In genomic region chr14:63852817-63853730, GRCh38 we compare ENCODE assay signal across 8 cellular contexts. TPM values are rescaled to one million over a fixed set of nuclear protein-coding genes. Genes with fewer than 3 reads are reported as not detected.
DNase-seq lines count a peak whose midpoint lies in the region; ATAC-seq and TF ChIP-seq lines count a peak whose summit lies in the region.

Gene SYNE2, plus strand, starts transcription at chr14:63853004. Its CDS starts 56,145 bp downstream, at chr14:63909149.

- H4K20me1 ChIP-seq in KMS-11 (ENCODE audit: insufficient read depth): no peaks in the 10 kb centered on the region

- no peaks in the 10 kb centered on the region for H3K9me3 ChIP-seq in upper lobe of left lung

- intact Hi-C loops in cardiac septum (cut with DNase I): loop anchor here (5.0 to 10.0 kb wide), 2 partner anchors 39 to 132 kb away; no protein-coding TSS in a partner anchor
- intact Hi-C loops in posterior vena cava (cut with DNase I): loop anchor here in 1 of 2 donors (5.0 kb wide), 1 partner anchor 39 kb away; no protein-coding TSS in a partner anchor

- ATAC-seq in GM21717 (IDR thresholded peaks at IDR 0.05; ENCODE audit: unreplicated experiment) (peak; percentile 77), upper lobe of left lung (ENCODE audit: low FRiP score in 2 of 2) (peak; percentile 89 to 96)

- 0 out of 2 replicates have a peak, but pooled peaks cover 6% of the 10 kb centered on the region for H3K79me2 ChIP-seq in KMS-11 (ENCODE audit: insufficient read depth, low read depth)

- no peaks in the 10 kb centered on the region for H3K27me3 ChIP-seq in KMS-11 (ENCODE audit: insufficient read depth, low read depth)
- peaks cover 0 to 8% (median 0%) of the 10 kb centered on the region in 4 donors for H3K27me3 ChIP-seq in upper lobe of left lung

- DNase-seq in ELR (ENCODE audit: low read depth) (peak; percentile 79), SW 1271 (lab: John Stamatoyannopoulos, UW) (peak; percentile 30 to 65), cardiac septum (ENCODE audit: low spot score) (peak; percentile 84), posterior vena cava (ENCODE audit: low spot score) (peak; percentile 91), upper lobe of left lung (peak; percentile 76 to 96)
- peak; percentile 67 for DNase-seq in activated naive CD8-positive, alpha-beta T cell treated with anti-CD3 and anti-CD28 coated beads, Interleukin-2, amount 50 U/mL, for 16 hours (ENCODE audit: low read depth, low spot score)

- H3K4me1 ChIP-seq in KMS-11 (ENCODE audit: low read depth, poor library complexity, severe bottlenecking): no peaks in the 10 kb centered on the region
- peaks cover 13 to 28% (median 23%) of the 10 kb centered on the region in 4 donors for H3K4me1 ChIP-seq in upper lobe of left lung

- peak within 1 kb of the TSS; percentile 55; the same call in 1 of the 2 replicates for H3K9ac ChIP-seq in KMS-11

- TF ChIP-seq CTCF in KMS-11 (conservative IDR thresholded peaks at IDR 0.05; ENCODE audit: low read depth, low read length) (no peak), upper lobe of left lung (IDR thresholded peaks at IDR 0.05) (peak in 5 of 6 experiments; percentile 45 to 66 (median 51))

- peak within 1 kb of the TSS; percentile 85 for H3K4me2 ChIP-seq in KMS-11

- TF ChIP-seq POLR2A in upper lobe of left lung (IDR thresholded peaks at IDR 0.05): peak in 3 of 4 donors; percentile 32 to 69 (median 53)

- 0% methylated on average over 2 to 40 of the region's 123 CpGs for WGBS in upper lobe of left lung, 2 donors

- no peaks in the 10 kb centered on the region for H3K36me3 ChIP-seq in KMS-11 (ENCODE audit: insufficient read depth)
- H3K36me3 ChIP-seq in upper lobe of left lung: no peaks in the 10 kb centered on the region

- H2AFZ ChIP-seq in KMS-11 (ENCODE audit: low read depth): peak within 1 kb of the TSS; percentile 96

- TF ChIP-seq EP300 in upper lobe of left lung (IDR thresholded peaks at IDR 0.05): no peak

- H3K27ac ChIP-seq in KMS-11: peak within 1 kb of the TSS; percentile 45
- peak within 1 kb of the TSS; percentile 90 to 98 (median 92) for H3K27ac ChIP-seq in upper lobe of left lung

- H3K4me3 ChIP-seq in KMS-11 (IDR thresholded peaks at IDR 0.05; ENCODE audit: insufficient read depth, low read depth, low read length) (no peak within 1 kb of the TSS), upper lobe of left lung (peak within 1 kb of the TSS; percentile 81 to 90 (median 85))

RNA-seq across cellular contexts. Expression of gene SYNE2, which starts in this region (rescaled TPM):
- 61.4 TPM for total RNA-seq in cardiac septum
- total RNA-seq in posterior vena cava: 10 to 100 TPM; 63.4 to 83.9 TPM
- 100 to 1,000 TPM in 4 of 6 donors, 10 to 100 TPM in 2; 75.8 to 439 (median 234) TPM for total RNA-seq in upper lobe of left lung
